Comparison of ENCODE assay signal across 1 cellular context in the genomic region with DNA sequence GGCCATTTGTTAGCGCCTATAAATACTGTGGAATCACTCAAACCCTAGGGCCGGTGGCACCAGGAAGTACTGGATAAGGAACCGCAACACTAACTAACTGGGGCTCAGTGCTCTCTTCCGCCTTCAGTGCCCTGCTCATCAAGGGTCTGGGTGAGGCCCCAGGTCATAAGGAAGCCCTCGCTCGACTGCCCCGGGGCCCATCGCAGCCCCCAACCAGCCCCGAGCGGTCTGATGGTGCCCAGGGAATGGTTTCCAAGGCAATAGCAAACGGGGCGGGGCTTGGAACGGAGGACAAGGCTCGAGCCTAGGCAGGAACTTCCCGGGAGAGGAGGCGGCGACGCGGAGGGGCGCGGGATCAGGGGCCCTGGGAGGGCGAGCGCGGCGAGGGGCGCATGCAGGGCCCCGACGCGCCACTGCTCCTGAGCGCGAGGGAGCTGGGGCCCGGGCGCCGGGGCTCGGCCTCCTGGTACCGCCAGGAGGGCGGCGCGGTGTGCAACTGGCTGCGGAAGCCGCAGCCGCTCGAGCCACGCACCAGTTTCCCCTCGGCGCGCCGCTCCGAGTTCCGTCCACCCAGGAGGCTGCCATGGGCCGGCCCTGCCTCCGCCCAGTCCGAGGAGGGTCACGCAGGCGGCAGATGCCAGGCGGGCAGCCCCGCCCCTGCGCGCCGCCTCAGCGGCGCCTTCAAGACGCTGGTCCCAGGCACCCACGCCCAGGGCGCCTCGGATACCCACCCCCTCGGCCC.
TF ChIP-seq lines count a peak whose summit lies in the region.

TTLL3 (plus strand) TSS at position 648 of the 742 bp plus-strand sequence. CDS start 400 bp downstream, outside the sequence.

TF ChIP-seq in GM12878, 131 proteins besides CTCF, POLR2A, EP300 and RAD21 (continued from another document):
- TF ChIP-seq POLR2AphosphoS2 (IDR thresholded peaks at IDR 0.05; ENCODE audit: low read depth, low read length) (peak; percentile 69; the same call in 1 of the 2 replicates), SMAD1 (IDR thresholded peaks at IDR 0.05; ENCODE audit: low read depth, partially characterized antibody) (no peak), POLR2AphosphoS5 (IDR thresholded peaks at IDR 0.05; ENCODE audit: low read length) (peak; percentile 81), KLF5 (IDR thresholded peaks at IDR 0.05; ENCODE audit: partially characterized antibody) (no peak), SIX5 (IDR thresholded peaks at IDR 0.05; ENCODE audit: low read depth, low read length, severe bottlenecking) (no peak), NKRF (conservative IDR thresholded peaks at IDR 0.05) (peak; percentile 26; the same call in 1 of the 2 replicates), BACH1 (IDR thresholded peaks at IDR 0.05; ENCODE audit: borderline replicate concordance) (peak; percentile 76), SRF (IDR thresholded peaks at IDR 0.05; ENCODE audit: low read depth in 2 of 2, low read length in 2 of 2) (peak in 1 of 2 experiments; percentile 19; a peak in 1 of 4 replicates)
- TF ChIP-seq, protein P1, sequence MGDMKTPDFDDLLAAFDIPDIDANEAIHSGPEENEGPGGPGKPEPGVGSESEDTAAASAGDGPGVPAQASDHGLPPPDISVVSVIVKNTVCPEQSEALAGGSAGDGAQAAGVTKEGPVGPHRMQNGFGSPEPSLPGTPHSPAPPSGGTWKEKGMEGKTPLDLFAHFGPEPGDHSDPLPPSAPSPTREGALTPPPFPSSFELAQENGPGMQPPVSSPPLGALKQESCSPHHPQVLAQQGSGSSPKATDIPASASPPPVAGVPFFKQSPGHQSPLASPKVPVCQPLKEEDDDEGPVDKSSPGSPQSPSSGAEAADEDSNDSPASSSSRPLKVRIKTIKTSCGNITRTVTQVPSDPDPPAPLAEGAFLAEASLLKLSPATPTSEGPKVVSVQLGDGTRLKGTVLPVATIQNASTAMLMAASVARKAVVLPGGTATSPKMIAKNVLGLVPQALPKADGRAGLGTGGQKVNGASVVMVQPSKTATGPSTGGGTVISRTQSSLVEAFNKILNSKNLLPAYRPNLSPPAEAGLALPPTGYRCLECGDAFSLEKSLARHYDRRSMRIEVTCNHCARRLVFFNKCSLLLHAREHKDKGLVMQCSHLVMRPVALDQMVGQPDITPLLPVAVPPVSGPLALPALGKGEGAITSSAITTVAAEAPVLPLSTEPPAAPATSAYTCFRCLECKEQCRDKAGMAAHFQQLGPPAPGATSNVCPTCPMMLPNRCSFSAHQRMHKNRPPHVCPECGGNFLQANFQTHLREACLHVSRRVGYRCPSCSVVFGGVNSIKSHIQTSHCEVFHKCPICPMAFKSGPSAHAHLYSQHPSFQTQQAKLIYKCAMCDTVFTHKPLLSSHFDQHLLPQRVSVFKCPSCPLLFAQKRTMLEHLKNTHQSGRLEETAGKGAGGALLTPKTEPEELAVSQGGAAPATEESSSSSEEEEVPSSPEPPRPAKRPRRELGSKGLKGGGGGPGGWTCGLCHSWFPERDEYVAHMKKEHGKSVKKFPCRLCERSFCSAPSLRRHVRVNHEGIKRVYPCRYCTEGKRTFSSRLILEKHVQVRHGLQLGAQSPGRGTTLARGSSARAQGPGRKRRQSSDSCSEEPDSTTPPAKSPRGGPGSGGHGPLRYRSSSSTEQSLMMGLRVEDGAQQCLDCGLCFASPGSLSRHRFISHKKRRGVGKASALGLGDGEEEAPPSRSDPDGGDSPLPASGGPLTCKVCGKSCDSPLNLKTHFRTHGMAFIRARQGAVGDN (IDR thresholded peaks at IDR 0.05) = peak; percentile 68
TF ChIP-seq in GM12878: peak in this region for 17.
